ENCODE assay signal across 22 cellular contexts in genomic region chr5:114988096-114988495, GRCh38.
DNase-seq lines count a peak whose midpoint lies in the region; ATAC-seq, FAIRE-seq and TF ChIP-seq lines count a peak whose summit lies in the region.
"Had no signal": no experiment of that assay in that cellular context is flagged by ENCODE, and none has a peak within 500 bp of the region (broad histone marks: within the 10 kb centered on the region; RNA-seq: fewer than 3 reads in every experiment).

No MANE protein-coding gene starts in this region.

- H3K4me2 ChIP-seq in osteoblast (ENCODE audit: insufficient read depth, low read length) (no peak overlapping the region), smooth muscle cell (no peak overlapping the region)
- H3K4me2 ChIP-seq: BLaER1 had no signal

- H2AFZ ChIP-seq in osteoblast (ENCODE audit: low read length) (no peak overlapping the region), smooth muscle cell (ENCODE audit: low read depth) (no peak overlapping the region)
- H2AFZ ChIP-seq: GM23248 had no signal

- intact Hi-C loops in gastrocnemius medialis (cut with DNase I; ENCODE audit: low total_unique reads) = loop anchor here (1.0 kb wide), 1 partner anchor 12 kb away; no protein-coding TSS in a partner anchor

- DNase-seq in frontal cortex (ENCODE audit: low spot score in 2 of 2) (peak in 1 of 2 donors; percentile 29), medulla oblongata (ENCODE audit: extremely low spot score) (peak; percentile 22), osteoblast (ENCODE audit: insufficient read length, low spot score, missing footprints) (peak; percentile 23), superior temporal gyrus (ENCODE audit: extremely low spot score) (peak; percentile 70), foreskin keratinocyte (no peak), GM13976 (ENCODE audit: low spot score) (no peak), gastrocnemius medialis (no peak), smooth muscle cell (lab: John Stamatoyannopoulos, UW; ENCODE audit: unreplicated experiment) (no peak)
- DNase-seq: Caco-2; CD4-positive, CD25-positive, alpha-beta regulatory T cell; CD8-positive, alpha-beta T cell; DMS153; DND-41; GM23248; H7; HCEC 1CT had no signal

- H3K9me3 ChIP-seq in osteoblast (ENCODE audit: low read depth, low read length) (no peaks in the 10 kb centered on the region), gastrocnemius medialis (no peaks in the 10 kb centered on the region), smooth muscle cell (replicated peaks; ENCODE audit: low read depth) (no peaks in the 10 kb centered on the region)
- H3K9me3 ChIP-seq: BLaER1, Caco-2 had no signal

- no peaks in the 10 kb centered on the region for H4K20me1 ChIP-seq in osteoblast (ENCODE audit: insufficient read depth, low read length)
- H4K20me1 ChIP-seq in smooth muscle cell (ENCODE audit: low read depth) = no peaks in the 10 kb centered on the region
- H4K20me1 ChIP-seq: BLaER1 had no signal

- H3K27ac ChIP-seq in osteoblast (ENCODE audit: low read depth, low read length) (no peak overlapping the region), foreskin keratinocyte (no peak overlapping the region), gastrocnemius medialis (no peak overlapping the region), smooth muscle cell (ENCODE audit: low read depth) (no peak overlapping the region)
- H3K27ac ChIP-seq: BLaER1, C4-2B, GM23248 had no signal

- no peaks in the 10 kb centered on the region for H3K27me3 ChIP-seq in osteoblast (ENCODE audit: insufficient read depth, low read length)
- H3K27me3 ChIP-seq in foreskin keratinocyte = no peaks in the 10 kb centered on the region
- H3K27me3 ChIP-seq in gastrocnemius medialis = no peaks in the 10 kb centered on the region
- H3K27me3 ChIP-seq in smooth muscle cell (ENCODE audit: low read depth) = no peaks in the 10 kb centered on the region
- H3K27me3 ChIP-seq: BLaER1 had no signal

- no peaks in the 10 kb centered on the region for H3K36me3 ChIP-seq in osteoblast (ENCODE audit: insufficient read depth, low read length)
- no peaks in the 10 kb centered on the region for H3K36me3 ChIP-seq in gastrocnemius medialis
- no peaks in the 10 kb centered on the region for H3K36me3 ChIP-seq in smooth muscle cell (ENCODE audit: low read depth)
- H3K36me3 ChIP-seq: BLaER1 had no signal

- peak; percentile 64 for FAIRE-seq in frontal cortex (lab: Jason Lieb, UNC)
- FAIRE-seq: G401.6, GM12892, GM19239, H1 had no signal

- H3K9ac ChIP-seq in smooth muscle cell (ENCODE audit: low read depth) = no peak overlapping the region
- H3K9ac ChIP-seq: BLaER1, GM23248 had no signal

- ATAC-seq in foreskin keratinocyte = no peak
- no peak for ATAC-seq in gastrocnemius medialis
- ATAC-seq: CD8-positive, alpha-beta T cell had no signal

- H3F3A ChIP-seq in smooth muscle cell (ENCODE audit: low read depth) = no peaks in the 10 kb centered on the region

- H3K79me2 ChIP-seq in osteoblast (ENCODE audit: insufficient read depth, low read length) = no peaks in the 10 kb centered on the region
- no peaks in the 10 kb centered on the region for H3K79me2 ChIP-seq in smooth muscle cell (ENCODE audit: low read depth)

- H3K4me3 ChIP-seq in osteoblast (ENCODE audit: insufficient read depth, low read length) (no peak overlapping the region), gastrocnemius medialis (no peak overlapping the region), smooth muscle cell (no peak overlapping the region)
- H3K4me3 ChIP-seq: BLaER1, GM23248 had no signal

- WGBS in smooth muscle cell (ENCODE audit: low lambda C conversion rate) = 87% methylated on average over 2 of the region's 2 CpGs

- in situ Hi-C loops in GM13976 (cut with MboI; ENCODE audit: low sequenced_read_pairs, unreplicated experiment) = no loop called here
- in situ Hi-C loops in gastrocnemius medialis (cut with MboI; ENCODE audit: low sequenced_read_pairs in 4 of 4) = no loop called here

- TF ChIP-seq CTCF in osteoblast (IDR thresholded peaks at IDR 0.05; ENCODE audit: extremely low read depth, low read depth, low read length) (no peak), foreskin keratinocyte (conservative IDR thresholded peaks at IDR 0.05) (no peak), GM13976 (IDR thresholded peaks at IDR 0.05; ENCODE audit: borderline replicate concordance, control extremely low read depth, extremely low read depth, insufficient read depth, missing control alignments) (no peak), gastrocnemius medialis (IDR thresholded peaks at IDR 0.05 in 4 of 5, conservative IDR thresholded peaks at IDR 0.05 in 1 of 5) (no peak), smooth muscle cell (IDR thresholded peaks at IDR 0.05; ENCODE audit: borderline replicate concordance, insufficient read depth, poor library complexity, severe bottlenecking) (no peak)

- H3K4me1 ChIP-seq in osteoblast (ENCODE audit: insufficient read depth, low read length) = no peaks in the 10 kb centered on the region
- no peaks in the 10 kb centered on the region for H3K4me1 ChIP-seq in foreskin keratinocyte
- H3K4me1 ChIP-seq in gastrocnemius medialis = no peaks in the 10 kb centered on the region
- H3K4me1 ChIP-seq in smooth muscle cell (ENCODE audit: low read depth) = no peaks in the 10 kb centered on the region
- H3K4me1 ChIP-seq: BLaER1, Caco-2 had no signal

- TF ChIP-seq POLR2A in gastrocnemius medialis (IDR thresholded peaks at IDR 0.05) = no peak

Comparison
In these comparisons a context has a peak if more than half of its experiments do, and no peak if none do; other contexts are left out.
1. DNase-seq: peak in medulla oblongata (single experiment), osteoblast (single experiment) and superior temporal gyrus (single experiment); none in foreskin keratinocyte (0 of 2), GM13976 (single experiment), gastrocnemius medialis (0 of 2) and smooth muscle cell (single experiment).